6 cellular contexts compared by ENCODE assay signal in genomic region chr19:14434157-14434501, GRCh38. TPM values are rescaled to one million over a fixed set of nuclear protein-coding genes. Genes with fewer than 3 reads are reported as not detected.
A peak's percentile ranks its signal among the peaks of the same experiment; 100 is the strongest.
DNase-seq lines count a peak whose midpoint lies in the region; ATAC-seq, FAIRE-seq and TF ChIP-seq lines count a peak whose summit lies in the region.

No MANE protein-coding gene starts in this region.

- H3K9me3 ChIP-seq in SK-N-MC (ENCODE audit: low read depth, low read length) (no peaks in the 10 kb centered on the region), iPS-18c (ENCODE audit: control insufficient read depth, insufficient read depth, low read length) (no peaks in the 10 kb centered on the region)

- DNase-seq in GM06990 (ENCODE audit: extremely low read depth, insufficient read length) (no peak), SK-N-MC (ENCODE audit: low read depth, low spot score) (no peak), frontal cortex (ENCODE audit: low spot score in 2 of 2) (no peak)

- peak overlapping the region; percentile 81 for H3K9ac ChIP-seq in SK-N-MC (ENCODE audit: insufficient read length)

- no peak for FAIRE-seq in frontal cortex (lab: Jason Lieb, UNC)

- ATAC-seq in HG02973 (IDR thresholded peaks at IDR 0.05; ENCODE audit: unreplicated experiment) (no peak), HG03442 (IDR thresholded peaks at IDR 0.05; ENCODE audit: unreplicated experiment) (no peak)

- no peaks in the 10 kb centered on the region for H3K27me3 ChIP-seq in GM06990 (replicated peaks; ENCODE audit: control insufficient read depth, insufficient read depth, low read length)

- peak; percentile 13 for TF ChIP-seq CTCF in GM06990 (IDR thresholded peaks at IDR 0.05; ENCODE audit: insufficient read depth, low read length, poor library complexity, severe bottlenecking)

- H3K36me3 ChIP-seq in GM06990 (ENCODE audit: control insufficient read depth, insufficient read depth, low read length) (no peaks in the 10 kb centered on the region), SK-N-MC (ENCODE audit: insufficient read depth, low read length) (no peaks in the 10 kb centered on the region)

- H3K27ac ChIP-seq in SK-N-MC: no peak overlapping the region

- peak overlapping the region; percentile 79 for H3K4me3 ChIP-seq in GM06990 (replicated peaks; ENCODE audit: low read depth, low read length)
- H3K4me3 ChIP-seq in SK-N-MC: peak overlapping the region; percentile 89
- H3K4me3 ChIP-seq in iPS-18c (ENCODE audit: insufficient read depth, low read depth, low read length): peak overlapping the region; percentile 67

RNA-seq across cellular contexts. Expression of gene PKN1, which starts 1.0 kb away (rescaled TPM):
- total RNA-seq in frontal cortex: 99.5 TPM

RNA-seq across cellular contexts. Expression of gene DDX39A, which starts 15.0 kb away (rescaled TPM):
- 29.8 TPM for total RNA-seq in frontal cortex

RNA-seq across cellular contexts. Expression of gene PTGER1, which starts 41.0 kb away (rescaled TPM):
- total RNA-seq in frontal cortex: not detected

RNA-seq across cellular contexts. Expression of gene ADGRE5, which starts 52.9 kb away (rescaled TPM):
- total RNA-seq in frontal cortex: 0.82 TPM
